Comparison of ENCODE assay signal across 8 cellular contexts in genomic region chr6:11538049-11538798, GRCh38. TPM values are rescaled to one million over a fixed set of nuclear protein-coding genes. Genes with fewer than 3 reads are reported as not detected.
A peak's percentile ranks its signal among the peaks of the same experiment; 100 is the strongest.
DNase-seq lines count a peak whose midpoint lies in the region; ATAC-seq and TF ChIP-seq lines count a peak whose summit lies in the region.

No MANE protein-coding gene starts in this region.

- peak overlapping the region; percentile 96 for H3K4me2 ChIP-seq in DND-41 (ENCODE audit: insufficient read depth, low read length)

- H3K9ac ChIP-seq in DND-41 (ENCODE audit: low read depth, low read length) (peak overlapping the region; percentile 89), HUES6 (ENCODE audit: low read length) (peak overlapping the region; percentile 54)

- H3K36me3 ChIP-seq in DND-41 (ENCODE audit: insufficient read depth, low read length) (no peaks in the 10 kb centered on the region), HUES6 (ENCODE audit: control insufficient read depth, insufficient read depth, low read length) (no peaks in the 10 kb centered on the region)

- DNase-seq in DND-41 (peak; percentile 48), chondrocyte (ENCODE audit: low spot score) (no peak), left kidney (ENCODE audit: low read depth, low spot score) (peak; percentile 74), T1000 (lab: John Stamatoyannopoulos, UW) (no peak)
- DNase-seq in stimulated activated CD4-positive, alpha-beta T cell treated with anti-CD3 and anti-CD28 coated beads, Interleukin-2, amount 100 ng/mL, for 4 hours (ENCODE audit: low read depth), result peak; percentile 13

- ATAC-seq in DND-41 (ENCODE audit: insufficient read depth, low read depth) (peak; percentile 27), GM21381 (IDR thresholded peaks at IDR 0.05; ENCODE audit: unreplicated experiment) (peak; percentile 12)

- peak overlapping the region; percentile 74 for H3K4me3 Mint-ChIP-seq in chondrocyte (ENCODE audit: unreplicated experiment)

- peaks cover 21% of the 10 kb centered on the region for H3K4me1 Mint-ChIP-seq in chondrocyte (ENCODE audit: low read depth)

- H3K27ac ChIP-seq in DND-41 (ENCODE audit: low read length) (peak overlapping the region; percentile 80), HUES6 (ENCODE audit: low read depth, low read length) (no peak overlapping the region)

- H3K4me3 ChIP-seq in DND-41 (ENCODE audit: low read depth in 1 of 2, low read length in 2 of 2) (peak overlapping the region; percentile 83 to 91), HUES6 (ENCODE audit: low read depth, low read length) (peak overlapping the region; percentile 92), WI38 (ENCODE audit: low read depth, low read length) (peak overlapping the region; percentile 66)

- H3K27me3 ChIP-seq in DND-41 (ENCODE audit: insufficient read depth, low read length, poor library complexity) (no peaks in the 10 kb centered on the region), HUES6 (ENCODE audit: control insufficient read depth, insufficient read depth, low read length) (peaks cover 29% of the 10 kb centered on the region)

- H3K27ac Mint-ChIP-seq in chondrocyte (ENCODE audit: unreplicated experiment), result peak overlapping the region; percentile 36

- H3K4me1 ChIP-seq in DND-41 (ENCODE audit: insufficient read depth, low read length) (peaks cover 31% of the 10 kb centered on the region), HUES6 (ENCODE audit: control insufficient read depth, insufficient read depth, low read length) (no peaks in the 10 kb centered on the region)

- H4K20me1 ChIP-seq in DND-41 (ENCODE audit: insufficient read depth, low read length), result peaks cover 14% of the 10 kb centered on the region; the same call in 1 of the 2 replicates

- H3K9me3 ChIP-seq in DND-41 (ENCODE audit: insufficient read depth, low read length, severe bottlenecking) (no peaks in the 10 kb centered on the region), HUES6 (ENCODE audit: control insufficient read depth, insufficient read depth, low read depth, low read length) (no peaks in the 10 kb centered on the region)

- no peaks in the 10 kb centered on the region for H3K36me3 Mint-ChIP-seq in chondrocyte (ENCODE audit: low read depth)

- H3K9me3 Mint-ChIP-seq in chondrocyte (ENCODE audit: low read depth), result no peaks in the 10 kb centered on the region

- peak overlapping the region; percentile 85 for H2AFZ ChIP-seq in DND-41 (ENCODE audit: low read depth, low read length)

- H3K79me2 ChIP-seq in DND-41 (ENCODE audit: insufficient read depth, low read length), result peaks cover 52% of the 10 kb centered on the region

- no peaks in the 10 kb centered on the region for H3K27me3 Mint-ChIP-seq in chondrocyte (ENCODE audit: low read depth)

- no peak for TF ChIP-seq CTCF in DND-41 (IDR thresholded peaks at IDR 0.05; ENCODE audit: borderline replicate concordance, extremely low read depth, low read length, poor library complexity, severe bottlenecking)
- TF ChIP-seq CTCF in WI38 (IDR thresholded peaks at IDR 0.05; ENCODE audit: low read depth, low read length), result no peak
- TF ChIP-seq CTCF in chondrocyte (IDR thresholded peaks at IDR 0.05), result no peak

RNA-seq across cellular contexts. Expression of gene TMEM170B, which starts 0.7 kb away (rescaled TPM):
- total RNA-seq in chondrocyte, result 3.6 to 5.1 TPM (median 3.9 TPM) in 3 replicates

Comparison
In these comparisons a context has a peak if more than half of its experiments do, and no peak if none do; other contexts are left out.
1. DNase-seq: peak in DND-41 (single experiment), left kidney (single experiment) and stimulated activated CD4-positive, alpha-beta T cell treated with anti-CD3 and anti-CD28 coated beads, Interleukin-2, amount 100 ng/mL, for 4 hours (single experiment); none in chondrocyte (single experiment) and T1000 (single experiment).
2. Peak in every context shown above with its lines, with median percentiles within 50 percentile points of each other: H3K4me3 ChIP-seq.